9 cellular contexts compared by ENCODE assay signal in genomic region chr2:11156396-11157075, GRCh38. TPM values are rescaled to one million over a fixed set of nuclear protein-coding genes. Genes with fewer than 3 reads are reported as not detected.
A peak's percentile ranks its signal among the peaks of the same experiment; 100 is the strongest.
DNase-seq lines count a peak whose midpoint lies in the region; ATAC-seq and TF ChIP-seq lines count a peak whose summit lies in the region.
"Had no signal": no experiment of that assay in that cellular context is flagged by ENCODE, and none has a peak within 500 bp of the region (broad histone marks: within the 10 kb centered on the region; RNA-seq: fewer than 3 reads in every experiment).

No MANE protein-coding gene starts in this region.

- H2BK5ac ChIP-seq in IMR-90 (ENCODE audit: low read depth, low read length, poor library complexity, severe bottlenecking): no peak overlapping the region

- ATAC-seq in CD4-positive, CD25-positive, alpha-beta regulatory T cell (ENCODE audit: low read depth in 2 of 2): no peak
- no peak for ATAC-seq in IMR-90 (ENCODE audit: low read depth)

- H3K4me3 ChIP-seq in CD4-positive, CD25-positive, alpha-beta regulatory T cell (ENCODE audit: low read depth, low read length): peak overlapping the region; percentile 81
- H3K4me3 ChIP-seq in IMR-90 (ENCODE audit: insufficient read depth, low read depth, low read length) (no peak overlapping the region), MG63 (no peak overlapping the region)

- no peak overlapping the region for H3K27ac Mint-ChIP-seq in CD4-positive, CD25-positive, alpha-beta regulatory T cell
- H3K27ac Mint-ChIP-seq in MCF 10A (ENCODE audit: low read depth, unreplicated experiment) (no peak overlapping the region), nephron progenitor cell (no peak overlapping the region)

- TF ChIP-seq POLR2A in IMR-90 (IDR thresholded peaks at IDR 0.05; ENCODE audit: low read depth, low read length): no peak

- H3K27me3 Mint-ChIP-seq in CD4-positive, CD25-positive, alpha-beta regulatory T cell: no peaks in the 10 kb centered on the region
- H3K27me3 Mint-ChIP-seq in MCF 10A (ENCODE audit: insufficient read depth, unreplicated experiment) (no peaks in the 10 kb centered on the region), nephron progenitor cell (ENCODE audit: low read depth, poor library complexity) (peaks cover 46% of the 10 kb centered on the region)

- no peaks in the 10 kb centered on the region for H3K9me3 Mint-ChIP-seq in CD4-positive, CD25-positive, alpha-beta regulatory T cell
- H3K9me3 Mint-ChIP-seq in MCF 10A (ENCODE audit: unreplicated experiment) (no peaks in the 10 kb centered on the region), nephron progenitor cell (no peaks in the 10 kb centered on the region)

- no peak overlapping the region; the same call in 1 of the 2 replicates for H3K9ac ChIP-seq in IMR-90 (ENCODE audit: low read depth, low read length)

- H3K36me3 Mint-ChIP-seq in CD4-positive, CD25-positive, alpha-beta regulatory T cell: peaks cover 13% of the 10 kb centered on the region
- H3K36me3 Mint-ChIP-seq in MCF 10A (ENCODE audit: insufficient read depth, unreplicated experiment) (no peaks in the 10 kb centered on the region), nephron progenitor cell (ENCODE audit: low read depth) (no peaks in the 10 kb centered on the region)

- H3K79me1 ChIP-seq in IMR-90 (ENCODE audit: low read depth in 1 of 2, low read length in 2 of 2): peaks cover 0 to 6% of the 10 kb centered on the region in 2 experiments; a peak in 2 of 4 replicates

- H2AK9ac ChIP-seq in IMR-90 (replicated peaks; ENCODE audit: low read depth, low read length, poor library complexity): no peak overlapping the region

- H4K5ac ChIP-seq in IMR-90 (ENCODE audit: low read depth, low read length): no peak overlapping the region

- no peak overlapping the region for H2BK20ac ChIP-seq in IMR-90 (ENCODE audit: low read depth, low read length)

- no peak overlapping the region; a peak in 1 of 4 replicates for H4K8ac ChIP-seq in IMR-90 (ENCODE audit: low read depth in 2 of 2, low read length in 2 of 2)

- H2BK120ac ChIP-seq in IMR-90 (ENCODE audit: low read depth, low read length): no peak overlapping the region

- peaks cover 4% of the 10 kb centered on the region for H3K9me1 ChIP-seq in IMR-90 (ENCODE audit: insufficient read depth, low read length)

- no peak overlapping the region for H3K14ac ChIP-seq in IMR-90 (replicated peaks; ENCODE audit: low read depth, low read length)

- H2BK15ac ChIP-seq in IMR-90 (ENCODE audit: low read depth, low read length): no peak overlapping the region

- no peak overlapping the region for H2AK5ac ChIP-seq in IMR-90 (ENCODE audit: low read depth, low read length)

- no peaks in the 10 kb centered on the region for H4K20me1 ChIP-seq in IMR-90 (ENCODE audit: insufficient read depth, low read length)

- H3K27me3 ChIP-seq in CD4-positive, CD25-positive, alpha-beta regulatory T cell (ENCODE audit: control insufficient read depth, insufficient read depth, low read length): no peaks in the 10 kb centered on the region
- H3K27me3 ChIP-seq in IMR-90 (ENCODE audit: control insufficient read depth, insufficient read depth, low read length): no peaks in the 10 kb centered on the region
- no peaks in the 10 kb centered on the region for H3K27me3 ChIP-seq in MG63

- H3K27ac ChIP-seq in CD4-positive, CD25-positive, alpha-beta regulatory T cell (ENCODE audit: insufficient read depth, low read length, poor library complexity, severe bottlenecking): no peak overlapping the region
- H3K27ac ChIP-seq in IMR-90 (ENCODE audit: insufficient read depth, low read length): no peak overlapping the region

- peak overlapping the region; percentile 69 to 90 (median 75) for H3K4me3 Mint-ChIP-seq in CD4-positive, CD25-positive, alpha-beta regulatory T cell
- H3K4me3 Mint-ChIP-seq in MCF 10A (ENCODE audit: unreplicated experiment): peak overlapping the region; percentile 67
- H3K4me3 Mint-ChIP-seq in nephron progenitor cell: peak overlapping the region; percentile 72

- H2AFZ ChIP-seq in IMR-90 (replicated peaks; ENCODE audit: low read length, poor library complexity): no peak overlapping the region

- H4K91ac ChIP-seq in IMR-90 (ENCODE audit: insufficient read depth, low read depth, low read length): no peak overlapping the region

- CTCF ChIA-PET in IMR-90 (lab: Yijun Ruan, JAX): no interaction called here
- CTCF ChIA-PET in MCF 10A (lab: Yijun Ruan, JAX): interaction anchor here (0.5 to 0.6 kb wide), 5 partner anchors 11 to 333 kb away, joined by 3 read pairs; no protein-coding TSS in a partner anchor

- BruUV-seq in IMR-90 (replicated peaks; lab: Mats Ljungman, UMichigan) (no TSS peak), MCF 10A (replicated peaks; lab: Mats Ljungman, UMichigan) (no TSS peak)

- DNase-seq in CD4-positive, CD25-positive, alpha-beta regulatory T cell: no peak
- DNase-seq in IMR-90 (no peak), MCF 10A (ENCODE audit: unreplicated experiment) (no peak), nephron progenitor cell (no peak), MG63 (no peak), NCI-H82 (lab: John Stamatoyannopoulos, UW) (no peak), hippocampal formation (lab: John Stamatoyannopoulos, UW) (no peak), NCI-H187 treated with DMSO at 0.1 percent for 48 hours (lab: John Stamatoyannopoulos, UW) (no peak)
- DNase-seq: effector CD4-positive, alpha-beta T cell had no signal

- no peak for TF ChIP-seq RAD21 in IMR-90 (IDR thresholded peaks at IDR 0.05; ENCODE audit: low read length)

- no peak for TF ChIP-seq CTCF in IMR-90 (conservative IDR thresholded peaks at IDR 0.05; ENCODE audit: low read depth, low read length)
- no peak for TF ChIP-seq CTCF in MCF 10A (IDR thresholded peaks at IDR 0.05; ENCODE audit: unreplicated experiment)
- no peak for TF ChIP-seq CTCF in nephron progenitor cell (IDR thresholded peaks at IDR 0.05)

- H3K4me2 ChIP-seq in IMR-90 (ENCODE audit: low read depth, low read length): 0 out of 2 replicates have a peak overlapping the region, but pooled peaks have one; percentile 90

- H3K4ac ChIP-seq in IMR-90 (ENCODE audit: low read depth, low read length): no peak overlapping the region

- no peaks in the 10 kb centered on the region for H3K9me3 ChIP-seq in CD4-positive, CD25-positive, alpha-beta regulatory T cell (ENCODE audit: control insufficient read depth in 2 of 2, low read length in 2 of 2)
- H3K9me3 ChIP-seq in IMR-90 (ENCODE audit: control insufficient read depth, insufficient read depth, low read length): no peaks in the 10 kb centered on the region
- H3K9me3 ChIP-seq in MG63: no peaks in the 10 kb centered on the region

- peaks cover 29% of the 10 kb centered on the region for H3K4me1 ChIP-seq in CD4-positive, CD25-positive, alpha-beta regulatory T cell (ENCODE audit: control insufficient read depth, insufficient read depth, low read length, poor library complexity, severe bottlenecking)
- peaks cover 5% of the 10 kb centered on the region; the same call in 1 of the 2 replicates for H3K4me1 ChIP-seq in IMR-90 (ENCODE audit: control insufficient read depth, insufficient read depth, low read length)

- intact Hi-C loops in IMR-90 (cut with micrococcal nuclease) (no loop called here), MCF 10A (cut with micrococcal nuclease) (no loop called here)

- H3K23ac ChIP-seq in IMR-90 (ENCODE audit: low read depth, low read length): no peak overlapping the region

- no peak overlapping the region for H3K18ac ChIP-seq in IMR-90 (ENCODE audit: low read depth, low read length)

- in situ Hi-C loops in IMR-90 (cut with MboI; ENCODE audit: low sequenced_read_pairs): no loop called here

- WGBS in IMR-90 (ENCODE audit: extremely low coverage in 2 of 2, insufficient read length in 1 of 2), 2 experiments: 100% methylated on average over 7 of the region's 13 CpGs; no CpG with 5 or more reads in 1 of the 2 experiments

- POLR2A ChIA-PET in IMR-90 (lab: Charles Lee; ENCODE audit: unreplicated experiment) (no interaction called here), MCF 10A (lab: Yijun Ruan, JAX) (no interaction called here)

- H3K36me3 ChIP-seq in CD4-positive, CD25-positive, alpha-beta regulatory T cell (ENCODE audit: control insufficient read depth, insufficient read depth, low read length): no peaks in the 10 kb centered on the region
- H3K36me3 ChIP-seq in IMR-90 (ENCODE audit: control insufficient read depth, insufficient read depth, low read length) (peaks cover 2% of the 10 kb centered on the region), MG63 (no peaks in the 10 kb centered on the region)

- peaks cover 5 to 37% (median 20%) of the 10 kb centered on the region in 4 donors for H3K4me1 Mint-ChIP-seq in CD4-positive, CD25-positive, alpha-beta regulatory T cell
- H3K4me1 Mint-ChIP-seq in MCF 10A (ENCODE audit: insufficient read depth, unreplicated experiment): no peaks in the 10 kb centered on the region
- peaks cover 25% of the 10 kb centered on the region for H3K4me1 Mint-ChIP-seq in nephron progenitor cell

- H3K56ac ChIP-seq in IMR-90 (ENCODE audit: extremely low read depth, insufficient read depth, low read length): no peak overlapping the region

- dilution Hi-C loops in IMR-90 (cut with HindIII; ENCODE audit: low sequenced_read_pairs, unreplicated experiment): no loop called here

TF ChIP-seq in IMR-90, 13 proteins besides CTCF, POLR2A, EP300 and RAD21 (continues in another document):
- TF ChIP-seq ELK1 (IDR thresholded peaks at IDR 0.05; ENCODE audit: borderline replicate concordance, low read depth, low read length) (no peak), SMC3 (IDR thresholded peaks at IDR 0.05; ENCODE audit: low read depth, low read length) (no peak), BHLHE40 (IDR thresholded peaks at IDR 0.05; ENCODE audit: low read depth, low read length) (no peak), MAZ (IDR thresholded peaks at IDR 0.05; ENCODE audit: borderline replicate concordance, low read depth, low read length) (no peak), FOS (IDR thresholded peaks at IDR 0.05; ENCODE audit: low read depth, low read length) (no peak), CEBPB (IDR thresholded peaks at IDR 0.05; ENCODE audit: low read depth, low read length) (no peak)

RNA-seq across cellular contexts. Expression of gene SLC66A3, which starts 1.3 kb away (rescaled TPM):
- total RNA-seq in CD4-positive, CD25-positive, alpha-beta regulatory T cell: 26.9 TPM
- 10 to 100 TPM; 59.2 to 93.1 (median 78.1) TPM for polyA plus RNA-seq in CD4-positive, CD25-positive, alpha-beta regulatory T cell
- total RNA-seq in IMR-90 (2012; rRNA removed) (18.1 and 18.9 TPM in 2 replicates), MCF 10A (2022) (3.7 and 5.0 TPM in 2 replicates)
- polyA plus RNA-seq in IMR-90 (2012; rRNA removed): 25.2 and 27.0 TPM in 2 replicates
- 11.2 and 30.6 TPM in 2 replicates for polyA plus RNA-seq in IMR-90 (2012; cell fraction: cytosol; rRNA removed)
- 14.2 and 15.3 TPM in 2 replicates for polyA plus RNA-seq in IMR-90 (2012; cell fraction: nucleus; rRNA removed; ENCODE audit: low replicate concordance)
- total RNA-seq in MG63 (2014; rRNA removed; shearing (Covaris generic); ENCODE audit: low replicate concordance): 7.7 and 30.4 TPM in 2 replicates
